ENCODE assay signal across 22 cellular contexts in genomic region chr14:41549821-41550597, GRCh38. TPM values are rescaled to one million over a fixed set of nuclear protein-coding genes. Genes with fewer than 3 reads are reported as not detected.
DNase-seq lines count a peak whose midpoint lies in the region; ATAC-seq, FAIRE-seq and TF ChIP-seq lines count a peak whose summit lies in the region.
"Had no signal": no experiment of that assay in that cellular context is flagged by ENCODE, and none has a peak within 500 bp of the region (broad histone marks: within the 10 kb centered on the region; RNA-seq: fewer than 3 reads in every experiment).

No MANE protein-coding gene starts in this region.

- H3K36me3 ChIP-seq in breast epithelium (no peaks in the 10 kb centered on the region), RWPE2 (ENCODE audit: low read depth) (no peaks in the 10 kb centered on the region)
- H3K36me3 ChIP-seq: uterus, WERI-Rb-1 had no signal

- POLR2A ChIA-PET in MCF 10A (lab: Yijun Ruan, JAX): interaction anchor here (0.6 kb wide), 1 partner anchor 9 kb away, joined by 4 read pairs; no protein-coding TSS in a partner anchor

- TF ChIP-seq POLR2A in breast epithelium (IDR thresholded peaks at IDR 0.05): no peak

- H3K4me1 ChIP-seq in breast epithelium: no peaks in the 10 kb centered on the region
- peaks cover 10% of the 10 kb centered on the region for H3K4me1 ChIP-seq in RWPE2 (ENCODE audit: insufficient read depth, poor library complexity, severe bottlenecking)
- H3K4me1 ChIP-seq: uterus had no signal

- no peaks in the 10 kb centered on the region for H3K36me3 Mint-ChIP-seq in MCF 10A (ENCODE audit: insufficient read depth, unreplicated experiment)
- H3K36me3 Mint-ChIP-seq: activated naive CD8-positive, alpha-beta T cell; CD4-positive, alpha-beta memory T cell; memory B cell had no signal

- no peak overlapping the region for H3K4me3 Mint-ChIP-seq in MCF 10A (ENCODE audit: unreplicated experiment)
- H3K4me3 Mint-ChIP-seq: activated CD4-positive, alpha-beta memory T cell treated with anti-CD3 and anti-CD28 coated beads, Interleukin-2, amount 10 ng/mL, durations not matched to agents 7 days and 5 days; activated naive CD8-positive, alpha-beta T cell; activated T-cell treated with anti-CD3 and anti-CD28 coated beads, Interleukin-2, amount 50 U/mL, for 72 hours; CD4-positive, alpha-beta memory T cell; memory B cell had no signal

- H3K27me3 ChIP-seq in breast epithelium: no peaks in the 10 kb centered on the region
- H3K27me3 ChIP-seq in RWPE2 (ENCODE audit: insufficient read depth, poor library complexity, severe bottlenecking): no peaks in the 10 kb centered on the region
- H3K27me3 ChIP-seq: uterus had no signal

- H3K9me3 ChIP-seq in breast epithelium (no peaks in the 10 kb centered on the region), RWPE2 (ENCODE audit: severe bottlenecking) (no peaks in the 10 kb centered on the region)
- H3K9me3 ChIP-seq: uterus had no signal

- no peak for FAIRE-seq in GM19239 (lab: Jason Lieb, UNC)
- FAIRE-seq: colon had no signal

- no peak overlapping the region for H3K27ac ChIP-seq in breast epithelium
- no peak overlapping the region for H3K27ac ChIP-seq in RWPE2 (ENCODE audit: poor library complexity, severe bottlenecking)
- H3K27ac ChIP-seq: WERI-Rb-1 had no signal

- DNase-seq in MCF 10A (ENCODE audit: unreplicated experiment): peak; percentile 35
- DNase-seq in breast epithelium (ENCODE audit: low spot score in 2 of 2): no peak
- DNase-seq in RWPE2 (ENCODE audit: low spot score): no peak
- DNase-seq in fibroblast of peridontal ligament (ENCODE audit: extremely low read depth): peak; percentile 27
- peak; percentile 28 for DNase-seq in skeletal muscle cell (ENCODE audit: low read depth)
- DNase-seq in GM19239 (ENCODE audit: insufficient read length, low spot score): no peak
- DNase-seq in activated CD4-positive, alpha-beta T cell treated with anti-CD3 and anti-CD28 coated beads for 1 hour: no peak
- no peak for DNase-seq in middle frontal gyrus (ENCODE audit: extremely low spot score, low spot score)
- DNase-seq: activated CD4-positive, alpha-beta memory T cell treated with anti-CD3 and anti-CD28 coated beads, Interleukin-2, amount 10 ng/mL, durations not matched to agents 7 days and 5 days; activated T-cell treated with anti-CD3 and anti-CD28 coated beads, Interleukin-2, amount 50 U/mL, for 72 hours; CD4-positive, alpha-beta memory T cell; DMS79 treated with DMSO at 0.1 percent for 48 hours; NCI-H1436; NK-92 treated with Interleukin-12 subunit alpha and Interleukin-12 subunit beta, amount 100 ng/mL, for 24 hours; stimulated activated naive CD4-positive, alpha-beta T cell; uterus; WERI-Rb-1 had no signal

- no peak overlapping the region for H3K27ac Mint-ChIP-seq in MCF 10A (ENCODE audit: low read depth, unreplicated experiment)
- H3K27ac Mint-ChIP-seq: activated CD4-positive, alpha-beta memory T cell treated with anti-CD3 and anti-CD28 coated beads, Interleukin-2, amount 10 ng/mL, durations not matched to agents 7 days and 5 days; activated naive CD8-positive, alpha-beta T cell; activated T-cell treated with anti-CD3 and anti-CD28 coated beads, Interleukin-2, amount 50 U/mL, for 72 hours; CD4-positive, alpha-beta memory T cell; memory B cell had no signal

- H3K4me1 Mint-ChIP-seq in MCF 10A (ENCODE audit: insufficient read depth, unreplicated experiment): no peaks in the 10 kb centered on the region
- H3K4me1 Mint-ChIP-seq: activated CD4-positive, alpha-beta memory T cell treated with anti-CD3 and anti-CD28 coated beads, Interleukin-2, amount 10 ng/mL, durations not matched to agents 7 days and 5 days; CD4-positive, alpha-beta memory T cell; memory B cell had no signal

- peaks cover 2% of the 10 kb centered on the region for H3K27me3 Mint-ChIP-seq in MCF 10A (ENCODE audit: insufficient read depth, unreplicated experiment)
- H3K27me3 Mint-ChIP-seq: activated CD4-positive, alpha-beta memory T cell treated with anti-CD3 and anti-CD28 coated beads, Interleukin-2, amount 10 ng/mL, durations not matched to agents 7 days and 5 days; activated naive CD8-positive, alpha-beta T cell; CD4-positive, alpha-beta memory T cell; memory B cell had no signal

- intact Hi-C loops in MCF 10A (cut with micrococcal nuclease): no loop called here
- intact Hi-C loops in breast epithelium (cut with DNase I; ENCODE audit: low total_unique reads): no loop called here

- BruUV-seq in MCF 10A (replicated peaks; lab: Mats Ljungman, UMichigan): no TSS peak

- H3K4me3 ChIP-seq in breast epithelium (no peak overlapping the region), RWPE2 (ENCODE audit: severe bottlenecking) (no peak overlapping the region), skeletal muscle cell (ENCODE audit: low read depth, low read length) (no peak overlapping the region)
- H3K4me3 ChIP-seq: uterus had no signal

- H3K9me3 Mint-ChIP-seq in MCF 10A (ENCODE audit: unreplicated experiment): no peaks in the 10 kb centered on the region
- H3K9me3 Mint-ChIP-seq: activated CD4-positive, alpha-beta memory T cell treated with anti-CD3 and anti-CD28 coated beads, Interleukin-2, amount 10 ng/mL, durations not matched to agents 7 days and 5 days; memory B cell had no signal

- no peak for TF ChIP-seq CTCF in MCF 10A (IDR thresholded peaks at IDR 0.05; ENCODE audit: unreplicated experiment)
- TF ChIP-seq CTCF in breast epithelium (IDR thresholded peaks at IDR 0.05): no peak
- TF ChIP-seq CTCF in RWPE2 (IDR thresholded peaks at IDR 0.05; ENCODE audit: poor library complexity, severe bottlenecking): no peak

- ATAC-seq in RWPE2 (ENCODE audit: low read depth): peak; percentile 83
- ATAC-seq: activated T-cell treated with anti-CD3 and anti-CD28 coated beads, Interleukin-2, amount 50 U/mL, for 72 hours; Right ventricle myocardium inferior had no signal

- CTCF ChIA-PET in MCF 10A (lab: Yijun Ruan, JAX): interaction anchor here (0.5 kb wide), 1 partner anchor 181 kb away, joined by 3 read pairs; no protein-coding TSS in a partner anchor

RNA-seq across cellular contexts. Expression of gene LRFN5, which starts 56.7 kb away (rescaled TPM):
- total RNA-seq in MCF 10A (2022) (not detected in 2 replicates), breast epithelium (1 to 10 TPM; 1.4 to 5.2 (median 3.2) TPM)
- total RNA-seq: activated CD4-positive, alpha-beta memory T cell treated with anti-CD3 and anti-CD28 coated beads, Interleukin-2, amount 10 ng/mL, durations not matched to agents 7 days and 5 days; activated T-cell treated with anti-CD3 and anti-CD28 coated beads, Interleukin-2, amount 50 U/mL, for 72 hours; CD4-positive, alpha-beta memory T cell; T-helper 1 cell treated with Interleukin-12 subunit alpha and Interleukin-12 subunit beta and Interleukin-4 antibody, amounts not matched to agents 30 ng/mL and 1 ng/mL, for 36 hours had no signal

Comparison
In these comparisons a context has a peak if more than half of its experiments do, and no peak if none do; other contexts are left out.
1. DNase-seq: peak in MCF 10A (single experiment), fibroblast of peridontal ligament (single experiment) and skeletal muscle cell (single experiment); none in breast epithelium (0 of 2), RWPE2 (single experiment), GM19239 (single experiment), activated CD4-positive, alpha-beta T cell treated with anti-CD3 and anti-CD28 coated beads for 1 hour (single experiment) and middle frontal gyrus (single experiment).